In the genomic region with DNA sequence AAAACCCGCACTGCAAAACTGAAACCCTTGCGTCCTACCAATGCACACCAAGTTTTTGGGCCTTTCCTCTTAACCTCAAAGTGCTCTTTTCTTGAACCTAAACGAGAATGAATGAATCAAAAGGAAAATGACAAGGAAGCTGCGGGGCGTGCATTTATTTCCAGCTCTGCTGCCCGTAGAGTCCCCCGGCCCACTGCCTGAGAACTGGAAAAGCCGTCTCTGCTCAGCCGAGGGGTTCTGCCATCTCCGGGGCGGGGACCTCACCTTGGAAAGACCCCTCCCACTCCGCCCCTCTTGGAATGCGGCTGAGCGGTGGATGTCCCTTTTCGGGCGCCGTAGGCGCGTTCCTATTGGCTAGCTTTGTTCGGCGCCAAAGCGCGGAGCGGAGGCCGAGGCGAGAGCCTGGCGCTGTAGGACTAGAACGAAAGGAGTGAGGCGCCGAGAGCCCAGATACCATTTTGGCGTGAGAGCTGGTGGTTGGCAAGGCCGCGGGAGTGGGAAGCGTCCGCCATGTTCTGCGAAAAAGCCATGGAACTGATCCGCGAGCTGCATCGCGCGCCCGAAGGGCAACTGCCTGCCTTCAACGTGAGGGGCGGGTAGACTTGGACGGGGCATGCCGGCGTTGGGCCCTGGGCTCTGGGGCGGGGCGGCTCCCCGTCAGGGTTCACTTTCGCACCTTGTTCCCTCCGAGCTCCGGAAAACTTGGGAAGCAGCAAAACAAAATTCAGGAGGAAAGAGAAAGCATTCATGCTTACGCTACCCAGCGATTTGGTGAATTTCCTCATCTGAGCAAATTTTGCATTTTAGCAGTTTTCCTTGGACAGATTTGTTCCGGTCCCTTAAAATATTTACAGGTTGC, we compare ENCODE assay signal across 8 cellular contexts. TPM values are rescaled to one million over a fixed set of nuclear protein-coding genes. Genes with fewer than 3 reads are reported as not detected.
DNase-seq lines count a peak whose midpoint lies in the region; ATAC-seq and TF ChIP-seq lines count a peak whose summit lies in the region.

A gene (plus strand): TSS at position 363 of the 859 bp plus-strand sequence. CDS start 148 bp downstream, at position 511.

- peak within 1 kb of the TSS; percentile 86 for H3K9ac ChIP-seq in IMR-90 (ENCODE audit: low read depth, low read length)
- H3K9ac ChIP-seq in muscle layer of colon (ENCODE audit: low read length): no peak within 1 kb of the TSS

- peak within 1 kb of the TSS; percentile 79 for H3K4ac ChIP-seq in IMR-90 (ENCODE audit: low read depth, low read length)

- H2BK120ac ChIP-seq in IMR-90 (ENCODE audit: low read depth, low read length): peak within 1 kb of the TSS; percentile 44

- peak within 1 kb of the TSS; percentile 7; the same call in 1 of the 2 replicates for H3K23ac ChIP-seq in IMR-90 (ENCODE audit: low read depth, low read length)

- H3K14ac ChIP-seq in IMR-90 (replicated peaks; ENCODE audit: low read depth, low read length): peak within 1 kb of the TSS; percentile 88

- H4K91ac ChIP-seq in IMR-90 (ENCODE audit: insufficient read depth, low read depth, low read length): peak within 1 kb of the TSS; percentile 67

- no peaks in the 10 kb centered on the region; the same call in 1 of the 2 replicates for H3K36me3 ChIP-seq in IMR-90 (ENCODE audit: control insufficient read depth, insufficient read depth, low read length)
- H3K36me3 ChIP-seq in muscle layer of colon (ENCODE audit: insufficient read depth, low read length): no peaks in the 10 kb centered on the region

- H2AK9ac ChIP-seq in IMR-90 (replicated peaks; ENCODE audit: low read depth, low read length, poor library complexity): peak within 1 kb of the TSS; percentile 74

- peak within 1 kb of the TSS; percentile 35 for H4K5ac ChIP-seq in IMR-90 (ENCODE audit: low read depth, low read length)

- TF ChIP-seq POLR2A in IMR-90 (IDR thresholded peaks at IDR 0.05; ENCODE audit: low read depth, low read length): peak; percentile 71

- H3K79me1 ChIP-seq in IMR-90 (ENCODE audit: low read depth in 1 of 2, low read length in 2 of 2): peaks cover 23 to 32% of the 10 kb centered on the region in 2 experiments

- WGBS in IMR-90 (ENCODE audit: extremely low coverage in 2 of 2, insufficient read length in 1 of 2), 2 experiments: 0% methylated on average over 39 of the region's 56 CpGs; no CpG with 5 or more reads in 1 of the 2 experiments

- peak within 1 kb of the TSS; percentile 99 for H2AFZ ChIP-seq in IMR-90 (replicated peaks; ENCODE audit: low read length, poor library complexity)

- no peak for TF ChIP-seq CTCF in IMR-90 (conservative IDR thresholded peaks at IDR 0.05; ENCODE audit: low read depth, low read length)

- no peaks in the 10 kb centered on the region for H3K27me3 ChIP-seq in IMR-90 (ENCODE audit: control insufficient read depth, insufficient read depth, low read length)
- no peaks in the 10 kb centered on the region for H3K27me3 ChIP-seq in muscle layer of colon (ENCODE audit: control insufficient read depth in 1 of 2, insufficient read depth in 2 of 2, low read length in 2 of 2)

- peak within 1 kb of the TSS; percentile 72 to 93 for H4K8ac ChIP-seq in IMR-90 (ENCODE audit: low read depth in 2 of 2, low read length in 2 of 2)

- H2AK5ac ChIP-seq in IMR-90 (ENCODE audit: low read depth, low read length): peak within 1 kb of the TSS; percentile 50; the same call in 1 of the 2 replicates

- dilution Hi-C loops in IMR-90 (cut with HindIII; ENCODE audit: low sequenced_read_pairs, unreplicated experiment): no loop called here

- DNase-seq in DMS53 (lab: John Stamatoyannopoulos, UW) (peak; percentile 96), IMR-90 (peak; percentile 85), OCI-M1 (lab: John Stamatoyannopoulos, UW) (peak; percentile 94), activated T-cell treated with anti-CD3 and anti-CD28 coated beads for 4 hours (peak; percentile 64)
- DNase-seq in stimulated activated CD8-positive, alpha-beta memory T cell treated with anti-CD3 and anti-CD28 coated beads, Interleukin-4, amount 100 ng/mL, for 48 hours: peak; percentile 93

- CTCF ChIA-PET in IMR-90 (lab: Yijun Ruan, JAX): interaction anchor here (0.6 to 1.8 kb wide), 3 partner anchors 8 to 93 kb away, joined by 3 to 15 read pairs (median 5); no protein-coding TSS in a partner anchor

- H4K20me1 ChIP-seq in IMR-90 (ENCODE audit: insufficient read depth, low read length): no peaks in the 10 kb centered on the region

- H3K4me3 ChIP-seq in IMR-90 (ENCODE audit: insufficient read depth, low read depth, low read length): peak within 1 kb of the TSS; percentile 94
- peak within 1 kb of the TSS; percentile 60 to 70 for H3K4me3 ChIP-seq in muscle layer of colon (ENCODE audit: low read depth in 1 of 2, low read length in 2 of 2)

- TF ChIP-seq RAD21 in IMR-90 (IDR thresholded peaks at IDR 0.05; ENCODE audit: low read length): no peak

- H2BK20ac ChIP-seq in IMR-90 (ENCODE audit: low read depth, low read length): no peak within 1 kb of the TSS

- H3K18ac ChIP-seq in IMR-90 (ENCODE audit: low read depth, low read length): no peak within 1 kb of the TSS

- H3K9me1 ChIP-seq in IMR-90 (ENCODE audit: insufficient read depth, low read length): 0 out of 2 replicates have a peak, but pooled peaks cover 4% of the 10 kb centered on the region

- peak; percentile 90 for ATAC-seq in GM21576 (IDR thresholded peaks at IDR 0.05; ENCODE audit: unreplicated experiment)
- peak; percentile 99 for ATAC-seq in IMR-90 (ENCODE audit: low read depth)
- peak; percentile 95 for ATAC-seq in esophagus mucosa

- peak within 1 kb of the TSS; percentile 50 for H3K56ac ChIP-seq in IMR-90 (ENCODE audit: extremely low read depth, insufficient read depth, low read length)

- in situ Hi-C loops in IMR-90 (cut with MboI; ENCODE audit: low sequenced_read_pairs): loop anchor here (25.0 kb wide), 1 partner anchor 1770 kb away; a partner anchor contains a TSS

- H3K4me1 ChIP-seq in IMR-90 (ENCODE audit: control insufficient read depth, insufficient read depth, low read length) (peaks cover 1% of the 10 kb centered on the region), muscle layer of colon (ENCODE audit: insufficient read depth, low read length) (peaks cover 4% of the 10 kb centered on the region)

- peak within 1 kb of the TSS; percentile 72 for H3K27ac ChIP-seq in IMR-90 (ENCODE audit: insufficient read depth, low read length)
- peak within 1 kb of the TSS; percentile 47 for H3K27ac ChIP-seq in muscle layer of colon (ENCODE audit: low read depth, low read length)

- peak within 1 kb of the TSS; percentile 84 for H3K4me2 ChIP-seq in IMR-90 (ENCODE audit: low read depth, low read length)

- H2BK15ac ChIP-seq in IMR-90 (ENCODE audit: low read depth, low read length): no peak within 1 kb of the TSS

- intact Hi-C loops in IMR-90 (cut with micrococcal nuclease): loop anchor here (5.0 kb wide), 1 partner anchor 135 kb away; no protein-coding TSS in a partner anchor

- H2BK5ac ChIP-seq in IMR-90 (ENCODE audit: low read depth, low read length, poor library complexity, severe bottlenecking): peak within 1 kb of the TSS; percentile 69

- POLR2A ChIA-PET in IMR-90 (lab: Charles Lee; ENCODE audit: unreplicated experiment): interaction anchor here (0.7 kb wide), 1 partner anchor 23 kb away, joined by 3 read pairs; no protein-coding TSS in a partner anchor

- peaks cover 9% of the 10 kb centered on the region for H3K9me3 ChIP-seq in IMR-90 (ENCODE audit: control insufficient read depth, insufficient read depth, low read length)
- H3K9me3 ChIP-seq in muscle layer of colon (ENCODE audit: low read length): peaks cover 6% of the 10 kb centered on the region

- BruUV-seq in IMR-90 (replicated peaks; lab: Mats Ljungman, UMichigan): no TSS peak

TF ChIP-seq in IMR-90, 13 proteins besides CTCF, POLR2A, EP300 and RAD21:
- peak; percentile 47; the same call in 1 of the 2 replicates for TF ChIP-seq MXI1 (IDR thresholded peaks at IDR 0.05; ENCODE audit: borderline replicate concordance, low read depth, low read length)
- TF ChIP-seq, protein P1, sequence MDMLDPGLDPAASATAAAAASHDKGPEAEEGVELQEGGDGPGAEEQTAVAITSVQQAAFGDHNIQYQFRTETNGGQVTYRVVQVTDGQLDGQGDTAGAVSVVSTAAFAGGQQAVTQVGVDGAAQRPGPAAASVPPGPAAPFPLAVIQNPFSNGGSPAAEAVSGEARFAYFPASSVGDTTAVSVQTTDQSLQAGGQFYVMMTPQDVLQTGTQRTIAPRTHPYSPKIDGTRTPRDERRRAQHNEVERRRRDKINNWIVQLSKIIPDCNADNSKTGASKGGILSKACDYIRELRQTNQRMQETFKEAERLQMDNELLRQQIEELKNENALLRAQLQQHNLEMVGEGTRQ (IDR thresholded peaks at IDR 0.05; ENCODE audit: low read depth, low read length): no peak
- no peak for TF ChIP-seq NFE2L2 (IDR thresholded peaks at IDR 0.05; ENCODE audit: low read depth, low read length)
- peak; percentile 79; the same call in 1 of the 2 replicates for TF ChIP-seq MAZ (IDR thresholded peaks at IDR 0.05; ENCODE audit: borderline replicate concordance, low read depth, low read length)

RNA-seq across cellular contexts. Expression of the gene that starts here (rescaled TPM):
- total RNA-seq in IMR-90 (2012; rRNA removed) (6.6 and 12.2 TPM in 2 replicates), esophagus mucosa (8.6 TPM)
- polyA plus RNA-seq in IMR-90 (2012; rRNA removed): 4.1 and 4.9 TPM in 2 replicates
- polyA plus RNA-seq in IMR-90 (2012; cell fraction: cytosol; rRNA removed): 0.90 and 2.2 TPM in 2 replicates
- 0.63 and 2.9 TPM in 2 replicates for polyA plus RNA-seq in IMR-90 (2012; cell fraction: nucleus; rRNA removed; ENCODE audit: low replicate concordance)

Comparison
In these comparisons a context has a peak if more than half of its experiments do, and no peak if none do; other contexts are left out.
1. Peak in every context shown above with its lines: DNase-seq, ATAC-seq, H3K4me3 ChIP-seq and H3K27ac ChIP-seq.